Comparison of ENCODE assay signal across 8 cellular contexts in the genomic region with DNA sequence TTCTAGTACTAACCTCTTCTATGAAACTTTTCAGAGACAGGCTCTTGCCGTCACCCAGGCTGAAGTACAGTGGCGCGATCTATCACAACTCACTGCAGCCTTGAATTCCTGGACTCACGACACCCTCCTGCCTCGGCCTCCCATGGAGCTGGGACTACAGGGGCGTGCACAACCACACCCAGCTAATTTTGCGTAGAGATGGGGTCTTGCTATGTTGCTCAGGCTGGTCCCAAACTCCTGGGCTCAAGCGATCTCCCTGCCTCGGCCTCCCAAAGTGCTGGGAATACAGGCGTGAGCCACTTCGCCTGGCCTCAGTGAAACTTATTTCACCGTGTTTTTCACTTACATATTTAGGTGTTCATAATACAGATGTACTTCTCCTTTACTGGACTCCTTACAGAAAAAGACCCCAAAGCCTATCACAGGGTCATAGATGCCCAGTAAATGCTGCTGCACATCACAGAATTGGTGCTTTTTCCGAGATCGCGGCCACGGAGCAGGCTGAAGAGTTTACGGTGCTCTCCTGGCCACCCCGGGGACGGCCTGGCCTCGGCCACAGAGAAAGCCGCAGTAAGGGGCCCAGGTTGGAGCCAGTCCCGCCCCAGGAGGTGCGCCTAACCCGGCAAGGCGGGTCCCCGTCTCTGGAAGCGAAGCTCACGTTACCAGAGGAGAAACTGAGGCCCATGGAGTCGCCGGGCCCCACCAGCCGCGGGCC. TPM values are rescaled to one million over a fixed set of nuclear protein-coding genes. Genes with fewer than 3 reads are reported as not detected.
DNase-seq lines count a peak whose midpoint lies in the region; ATAC-seq and TF ChIP-seq lines count a peak whose summit lies in the region.

No MANE protein-coding gene starts in this region.

- no peak for TF ChIP-seq POLR2A in NB4 (IDR thresholded peaks at IDR 0.05; ENCODE audit: extremely low read depth, insufficient read length)

- H3K27ac Mint-ChIP-seq in Caco-2 (ENCODE audit: unreplicated experiment) = peak overlapping the region; percentile 92

- H3K27ac ChIP-seq in cingulate gyrus (ENCODE audit: low read depth, low read length) (peak overlapping the region; percentile 69), mesodermal cell (ENCODE audit: low read depth, low read length, severe bottlenecking) (peak overlapping the region; percentile 86)

- ATAC-seq in GM21529 (IDR thresholded peaks at IDR 0.05; ENCODE audit: unreplicated experiment) = peak; percentile 6

- CTCF ChIA-PET in Caco-2 (lab: Charles Lee) = interaction anchor here (0.6 to 1.4 kb wide), 3 partner anchors 9 to 118 kb away, joined by 3 to 8 read pairs (median 4); no protein-coding TSS in a partner anchor

- peaks cover 16% of the 10 kb centered on the region for H3K4me1 ChIP-seq in Caco-2
- H3K4me1 ChIP-seq in mesodermal cell (ENCODE audit: control insufficient read depth, insufficient read depth, low read length, poor library complexity, severe bottlenecking) = peaks cover 22% of the 10 kb centered on the region

- peak in 1 of 2 experiments; percentile 31 for DNase-seq in Caco-2
- DNase-seq in NB4 (ENCODE audit: low read depth) = peak; percentile 54
- DNase-seq in cerebellum (ENCODE audit: low spot score) = no peak
- DNase-seq in SKM-1 (lab: John Stamatoyannopoulos, UW; ENCODE audit: unreplicated experiment) = no peak
- no peak for DNase-seq in NCI-H1105 treated with DMSO at 0.1 percent for 48 hours (lab: John Stamatoyannopoulos, UW)

- H3K36me3 ChIP-seq in Caco-2 (ENCODE audit: control insufficient read depth, insufficient read depth, low read length) (peaks cover 12% of the 10 kb centered on the region), mesodermal cell (ENCODE audit: control insufficient read depth, insufficient read depth, low read length) (peaks cover 39% of the 10 kb centered on the region)

- TF ChIP-seq CTCF in Caco-2 (IDR thresholded peaks at IDR 0.05; ENCODE audit: insufficient read depth in 1 of 2, low read depth in 1 of 2, low read length in 1 of 2, severe bottlenecking in 1 of 2, unreplicated experiment in 1 of 2) (no peak), NB4 (IDR thresholded peaks at IDR 0.05; ENCODE audit: low read depth, low read length) (no peak)

- no peaks in the 10 kb centered on the region for H3K27me3 ChIP-seq in Caco-2 (replicated peaks; ENCODE audit: control insufficient read depth, insufficient read depth, low read length)

- H3K9me3 ChIP-seq in Caco-2 = no peaks in the 10 kb centered on the region
- no peaks in the 10 kb centered on the region for H3K9me3 ChIP-seq in mesodermal cell (ENCODE audit: control insufficient read depth, low read length)

- no peaks in the 10 kb centered on the region for H3K9me3 Mint-ChIP-seq in Caco-2 (ENCODE audit: unreplicated experiment)

- H3K4me1 Mint-ChIP-seq in Caco-2 (ENCODE audit: low read depth, unreplicated experiment) = peaks cover 8% of the 10 kb centered on the region

- H3K4me3 ChIP-seq in Caco-2 (ENCODE audit: low read depth, low read length) (peak overlapping the region; percentile 60), NB4 (ENCODE audit: low read depth, low read length) (peak overlapping the region; percentile 77), mesodermal cell (ENCODE audit: extremely low read depth, insufficient read depth, low read length, poor library complexity, severe bottlenecking) (peak overlapping the region; percentile 82)

- WGBS in mesodermal cell (ENCODE audit: insufficient coverage in 2 of 2), 2 experiments = 25 to 29% methylated on average over 20 to 23 of the region's 32 CpGs

- H3K36me3 Mint-ChIP-seq in Caco-2 (ENCODE audit: insufficient read depth, unreplicated experiment) = peaks cover 50% of the 10 kb centered on the region

- POLR2A ChIA-PET in Caco-2 (lab: Charles Lee) = interaction anchor here (0.5 to 1.4 kb wide), 17 partner anchors 10 to 1909 kb away, joined by 3 to 14 read pairs (median 6); partner anchors contain the start of genes BAZ1B and BCL7B

- TSS peak; percentile 72 for BruUV-seq in Caco-2 (replicated peaks; lab: Mats Ljungman, UMichigan)

- no peaks in the 10 kb centered on the region for H3K27me3 Mint-ChIP-seq in Caco-2 (ENCODE audit: insufficient read depth, unreplicated experiment)

- intact Hi-C loops in Caco-2 (cut with micrococcal nuclease; ENCODE audit: unreplicated experiment) = loop anchor here (1.0 to 5.0 kb wide), 4 partner anchors 20 to 250 kb away; partner anchors contain the start of genes BAZ1B, BCL7B and MLXIPL

- H3K4me3 Mint-ChIP-seq in Caco-2 (ENCODE audit: unreplicated experiment) = peak overlapping the region; percentile 95

RNA-seq across cellular contexts. Expression of gene TBL2, which starts 0.6 kb away (rescaled TPM):
- total RNA-seq in Caco-2 (2022) (74.8 and 76.8 TPM in 2 replicates), cerebellum (22.8 TPM)
- 48.8 TPM for polyA plus RNA-seq in mesodermal cell (2013, experiment 1 of 2)
- polyA plus RNA-seq in mesodermal cell (2013, experiment 2 of 2) = 47.6 TPM

RNA-seq across cellular contexts. Expression of gene BCL7B, which starts 20.3 kb away (rescaled TPM):
- total RNA-seq in Caco-2 (2022) (74.5 and 74.6 TPM in 2 replicates), cerebellum (8.9 TPM)
- 33.3 TPM for polyA plus RNA-seq in mesodermal cell (2013, experiment 1 of 2)
- polyA plus RNA-seq in mesodermal cell (2013, experiment 2 of 2) = 22.8 TPM

RNA-seq across cellular contexts. Expression of gene MLXIPL, which starts 46.5 kb away (rescaled TPM):
- 15.6 and 19.8 TPM in 2 replicates for total RNA-seq in Caco-2 (2022)
- 0.44 TPM for polyA plus RNA-seq in mesodermal cell (2013, experiment 1 of 2)
- 0.46 TPM for polyA plus RNA-seq in mesodermal cell (2013, experiment 2 of 2)
- total RNA-seq in cerebellum = 1.1 TPM

RNA-seq across cellular contexts. Expression of gene BAZ1B, which starts 55.7 kb away (rescaled TPM):
- total RNA-seq in Caco-2 (2022) (85.2 and 85.7 TPM in 2 replicates), cerebellum (43.6 TPM)
- 46.9 TPM for polyA plus RNA-seq in mesodermal cell (2013, experiment 1 of 2)
- 50.9 TPM for polyA plus RNA-seq in mesodermal cell (2013, experiment 2 of 2)
